Comparison of ENCODE assay signal across 13 cellular contexts in the genomic region with DNA sequence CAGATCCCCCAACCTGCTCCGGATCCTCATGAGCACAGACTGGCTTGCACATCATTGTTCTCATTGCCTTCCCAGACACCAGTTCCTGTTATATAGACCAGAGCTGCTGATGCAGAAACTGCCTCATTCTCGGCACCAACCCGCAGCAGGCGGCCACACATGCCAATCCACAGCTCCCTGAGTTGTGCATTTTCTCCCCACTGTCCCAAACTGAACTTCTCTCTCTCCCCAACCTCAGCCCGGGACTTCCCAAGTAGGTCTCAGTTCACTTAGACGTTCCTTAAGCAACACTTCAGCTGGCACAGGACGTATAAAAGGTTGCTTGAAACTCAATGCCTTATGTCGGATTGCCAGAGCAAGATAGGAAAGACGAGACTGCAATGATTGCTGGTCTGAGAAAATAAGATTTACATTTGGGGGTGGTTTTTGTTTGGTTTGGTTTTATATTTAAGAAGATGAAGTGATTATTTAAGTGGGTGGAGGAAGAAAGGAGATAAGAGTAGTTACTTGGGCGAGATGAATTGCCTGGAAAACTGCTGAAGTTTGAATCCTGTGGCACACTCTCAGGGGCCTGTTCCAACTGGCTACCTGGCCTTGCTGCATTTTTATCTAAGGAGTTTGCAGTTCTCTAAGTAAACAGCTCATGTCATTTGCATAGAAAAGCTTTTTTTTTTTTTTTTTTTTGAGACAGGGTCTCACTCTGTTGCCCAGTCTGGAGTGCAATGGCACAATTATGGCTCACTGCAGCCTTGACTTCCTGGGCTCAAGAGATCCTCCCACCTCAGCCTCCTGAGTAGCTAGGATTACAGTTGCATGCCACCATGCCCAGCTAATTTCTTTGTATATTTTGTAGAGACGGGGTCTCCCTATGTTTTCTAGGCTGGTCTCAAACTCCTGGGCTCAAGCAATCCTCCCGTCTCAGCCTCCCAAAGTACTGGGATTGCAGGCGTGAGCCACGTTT.
DNase-seq lines count a peak whose midpoint lies in the region; ATAC-seq, FAIRE-seq and TF ChIP-seq lines count a peak whose summit lies in the region.
"Had no signal": no experiment of that assay in that cellular context is flagged by ENCODE, and none has a peak within 500 bp of the region (broad histone marks: within the 10 kb centered on the region; RNA-seq: fewer than 3 reads in every experiment).

No MANE protein-coding gene starts in this region.

- H3K14ac ChIP-seq in H1 (ENCODE audit: insufficient read length) = no peak overlapping the region

- H2BK120ac ChIP-seq in H1 (replicated peaks; ENCODE audit: low read depth, low read length) = no peak overlapping the region

- H2AK5ac ChIP-seq in H1 (ENCODE audit: low read depth, low read length) = no peak overlapping the region

- H3K36me3 Mint-ChIP-seq in activated naive CD8-positive, alpha-beta T cell treated with anti-CD3 and anti-CD28 coated beads for 36 hours = no peaks in the 10 kb centered on the region
- no peaks in the 10 kb centered on the region for H3K36me3 Mint-ChIP-seq in activated naive CD8-positive, alpha-beta T cell treated with anti-CD3 and anti-CD28 coated beads, Interleukin-2, amount 50 U/mL, for 24 hours (ENCODE audit: low read depth)

- DNase-seq in activated naive CD8-positive, alpha-beta T cell treated with anti-CD3 and anti-CD28 coated beads for 36 hours = no peak
- no peak for DNase-seq in activated naive CD8-positive, alpha-beta T cell treated with anti-CD3 and anti-CD28 coated beads, Interleukin-2, amount 50 U/mL, for 24 hours
- DNase-seq in H1 (ENCODE audit: low read depth in 1 of 2, low spot score in 2 of 2) (no peak), mucosa of descending colon (no peak), uterus (no peak), SW 1271 (lab: John Stamatoyannopoulos, UW) (no peak), A673 (ENCODE audit: low spot score) (no peak)
- DNase-seq: activated gamma-delta T cell, DMS53, MG63, NCI-H446 treated with DMSO at 0.1 percent for 48 hours, trophoblast cell had no signal

- H3K27ac Mint-ChIP-seq in activated naive CD8-positive, alpha-beta T cell treated with anti-CD3 and anti-CD28 coated beads for 36 hours = no peak overlapping the region
- no peak overlapping the region for H3K27ac Mint-ChIP-seq in activated naive CD8-positive, alpha-beta T cell treated with anti-CD3 and anti-CD28 coated beads, Interleukin-2, amount 50 U/mL, for 24 hours

- CTCF ChIA-PET in H1 (lab: Charles Lee; ENCODE audit: partially characterized antibody) (interaction anchor here (0.9 to 1.7 kb wide), 3 partner anchors 9 to 87 kb away, joined by 3 to 10 read pairs (median 4); no protein-coding TSS in a partner anchor), A673 (lab: Charles Lee) (interaction anchor here (0.6 kb wide), 2 partner anchors 11 to 50 kb away, joined by 4 to 7 read pairs; no protein-coding TSS in a partner anchor)

- H3K9me3 ChIP-seq in H1 (ENCODE audit: insufficient read depth in 2 of 2, low read depth in 1 of 2, low read length in 1 of 2) (no peaks in the 10 kb centered on the region), mucosa of descending colon (no peaks in the 10 kb centered on the region), uterus (no peaks in the 10 kb centered on the region), A673 (ENCODE audit: low read depth, low read length, poor library complexity, severe bottlenecking) (no peaks in the 10 kb centered on the region)
- H3K9me3 ChIP-seq: MG63 had no signal

- H3K79me1 ChIP-seq in H1 (ENCODE audit: low read depth, low read length) = no peaks in the 10 kb centered on the region

- H2BK15ac ChIP-seq in H1 (ENCODE audit: low read length) = no peak overlapping the region

- peaks cover 25% of the 10 kb centered on the region for H3K4me1 Mint-ChIP-seq in activated naive CD8-positive, alpha-beta T cell treated with anti-CD3 and anti-CD28 coated beads for 36 hours
- H3K4me1 Mint-ChIP-seq in activated naive CD8-positive, alpha-beta T cell treated with anti-CD3 and anti-CD28 coated beads, Interleukin-2, amount 50 U/mL, for 24 hours = peaks cover 10% of the 10 kb centered on the region

- WGBS in H1 (ENCODE audit: extremely low coverage in 1 of 2, insufficient coverage in 1 of 2, insufficient read length in 1 of 2, insufficient replicate concordance in 2 of 2, low coverage in 1 of 2, low lambda C conversion rate in 2 of 2, missing lambda C conversion rate in 1 of 2), 2 experiments = 81 to 100% methylated on average over 1 to 13 of the region's 14 CpGs

- no peaks in the 10 kb centered on the region for H3K9me3 Mint-ChIP-seq in activated naive CD8-positive, alpha-beta T cell treated with anti-CD3 and anti-CD28 coated beads for 36 hours
- no peaks in the 10 kb centered on the region for H3K9me3 Mint-ChIP-seq in activated naive CD8-positive, alpha-beta T cell treated with anti-CD3 and anti-CD28 coated beads, Interleukin-2, amount 50 U/mL, for 24 hours

- H3K23ac ChIP-seq in H1 (ENCODE audit: insufficient read length) = no peak overlapping the region

- H3K18ac ChIP-seq in H1 (ENCODE audit: extremely low read depth, low read length) = no peak overlapping the region; the same call in 1 of the 2 replicates

- peak overlapping the region; percentile 5 for H3K4me3 Mint-ChIP-seq in activated naive CD8-positive, alpha-beta T cell treated with anti-CD3 and anti-CD28 coated beads for 36 hours
- no peak overlapping the region for H3K4me3 Mint-ChIP-seq in activated naive CD8-positive, alpha-beta T cell treated with anti-CD3 and anti-CD28 coated beads, Interleukin-2, amount 50 U/mL, for 24 hours

- H4K91ac ChIP-seq in H1 (replicated peaks; ENCODE audit: insufficient read length, low read length) = no peak overlapping the region

- H3K23me2 ChIP-seq in H1 (ENCODE audit: low read depth, low read length) = no peaks in the 10 kb centered on the region

- TF ChIP-seq RAD21 in H1 (IDR thresholded peaks at IDR 0.05 in 1 of 2, conservative IDR thresholded peaks at IDR 0.05 in 1 of 2; ENCODE audit: low read depth in 2 of 2, low read length in 2 of 2) = no peak

- H4K5ac ChIP-seq in H1 (ENCODE audit: insufficient read length, low read depth, low read length) = no peak overlapping the region

- H4K8ac ChIP-seq in H1 (ENCODE audit: extremely low read depth, insufficient read depth, low read length) = no peak overlapping the region

- no peak for ATAC-seq in activated naive CD8-positive, alpha-beta T cell treated with anti-CD3 and anti-CD28 coated beads, Interleukin-2, amount 50 U/mL, for 24 hours
- ATAC-seq in mucosa of descending colon (peak; percentile 11), HG02798 (IDR thresholded peaks at IDR 0.05; ENCODE audit: poor library complexity, unreplicated experiment) (no peak)

- H3K79me2 ChIP-seq in H1 (ENCODE audit: control insufficient read depth in 1 of 2, insufficient read depth in 2 of 2, low read length in 2 of 2) = no peaks in the 10 kb centered on the region

- no peak overlapping the region for H2BK5ac ChIP-seq in H1 (ENCODE audit: low read depth, low read length)

- H4K20me1 ChIP-seq in H1 (replicated peaks in 1 of 2; ENCODE audit: control insufficient read depth in 1 of 2, insufficient read depth in 2 of 2, low read length in 2 of 2) = no peaks in the 10 kb centered on the region

- H3K27me3 Mint-ChIP-seq in activated naive CD8-positive, alpha-beta T cell treated with anti-CD3 and anti-CD28 coated beads for 36 hours = no peaks in the 10 kb centered on the region
- H3K27me3 Mint-ChIP-seq in activated naive CD8-positive, alpha-beta T cell treated with anti-CD3 and anti-CD28 coated beads, Interleukin-2, amount 50 U/mL, for 24 hours = no peaks in the 10 kb centered on the region

- intact Hi-C loops in mucosa of descending colon (cut with DNase I, micrococcal nuclease) (no loop called here), uterus (cut with DNase I; ENCODE audit: low total_unique reads) (no loop called here), A673 (cut with micrococcal nuclease; ENCODE audit: unreplicated experiment) (no loop called here)

- H3K27me3 ChIP-seq in H1 (replicated peaks in 1 of 4; ENCODE audit: control insufficient read depth in 3 of 4, extremely low read depth in 1 of 4, insufficient read depth in 3 of 4, low read length in 3 of 4) (no peaks in the 10 kb centered on the region), uterus (no peaks in the 10 kb centered on the region), A673 (replicated peaks; ENCODE audit: insufficient read depth, low read depth, low read length, poor library complexity) (no peaks in the 10 kb centered on the region)
- H3K27me3 ChIP-seq: MG63 had no signal

- H2AFZ ChIP-seq in H1 (ENCODE audit: low read length) = no peak overlapping the region

- H3K36me3 ChIP-seq in H1 (ENCODE audit: control insufficient read depth in 2 of 4, insufficient read depth in 4 of 4, low read length in 3 of 4) (no peaks in the 10 kb centered on the region), mucosa of descending colon (ENCODE audit: low read depth) (no peaks in the 10 kb centered on the region), uterus (no peaks in the 10 kb centered on the region), A673 (ENCODE audit: insufficient read depth, low read length, poor library complexity, severe bottlenecking) (no peaks in the 10 kb centered on the region)
- H3K36me3 ChIP-seq: MG63 had no signal

- POLR2A ChIA-PET in H1 (lab: Charles Lee; ENCODE audit: partially characterized antibody) = no interaction called here
- POLR2A ChIA-PET in A673 (lab: Charles Lee; ENCODE audit: low non-redundant PET) = no interaction called here

- H3K56ac ChIP-seq in H1 (replicated peaks; ENCODE audit: insufficient read length, low read depth, low read length) = no peak overlapping the region

- H3K4me3 ChIP-seq in H1 (ENCODE audit: extremely low read depth in 1 of 4, insufficient read depth in 2 of 4, low read depth in 3 of 4, low read length in 4 of 4) (no peak overlapping the region), mucosa of descending colon (no peak overlapping the region), uterus (no peak overlapping the region), A673 (ENCODE audit: low read depth, low read length, poor library complexity, severe bottlenecking) (no peak overlapping the region)
- H3K4me3 ChIP-seq: MG63 had no signal

- H3K27ac ChIP-seq in H1 (ENCODE audit: low read depth, low read length) = no peak overlapping the region
- H3K27ac ChIP-seq in uterus = peak overlapping the region; percentile 69 to 73
- no peak overlapping the region for H3K27ac ChIP-seq in A673 (ENCODE audit: low read depth, low read length, poor library complexity, severe bottlenecking)

- no TSS peak for BruUV-seq in A673 (replicated peaks; lab: Mats Ljungman, UMichigan)

- peak overlapping the region; percentile 81; the same call in 1 of the 2 replicates for H2BK12ac ChIP-seq in H1 (ENCODE audit: low read depth, low read length)

- no peak for TF ChIP-seq EP300 in H1 (IDR thresholded peaks at IDR 0.05; ENCODE audit: borderline replicate concordance in 1 of 2, low read depth in 2 of 2, low read length in 2 of 2)

- no peak overlapping the region for H3K9ac ChIP-seq in H1 (replicated peaks in 1 of 4; ENCODE audit: extremely low read depth in 1 of 4, low read depth in 3 of 4, low read length in 3 of 4)

- TF ChIP-seq CTCF in H1 (IDR thresholded peaks at IDR 0.05; ENCODE audit: control extremely low read depth in 1 of 3, insufficient read depth in 1 of 3, low read depth in 1 of 3, low read length in 3 of 3) = no peak
- no peak for TF ChIP-seq CTCF in mucosa of descending colon (IDR thresholded peaks at IDR 0.05)
- no peak for TF ChIP-seq CTCF in uterus (IDR thresholded peaks at IDR 0.05)
- no peak for TF ChIP-seq CTCF in A673 (conservative IDR thresholded peaks at IDR 0.05; ENCODE audit: low read depth, low read length)

- 0 out of 4 replicates have a peak overlapping the region, but pooled peaks of 1 of the 2 experiments have one; percentile 39 for H3K4me2 ChIP-seq in H1 (ENCODE audit: insufficient read depth in 1 of 2, low read depth in 2 of 2, low read length in 2 of 2)

- peaks cover 5 to 28% (median 18%) of the 10 kb centered on the region in 4 experiments for H3K4me1 ChIP-seq in H1 (replicated peaks in 1 of 4; ENCODE audit: control insufficient read depth in 3 of 4, insufficient read depth in 4 of 4, low read length in 3 of 4)
- no peaks in the 10 kb centered on the region for H3K4me1 ChIP-seq in mucosa of descending colon (ENCODE audit: low read depth)
- peaks cover 0 to 9% of the 10 kb centered on the region in 2 donors for H3K4me1 ChIP-seq in uterus
- peaks cover 22% of the 10 kb centered on the region for H3K4me1 ChIP-seq in A673 (ENCODE audit: insufficient read depth, low read length, poor library complexity, severe bottlenecking)

- H2BK20ac ChIP-seq in H1 (ENCODE audit: low read length) = no peak overlapping the region

- H3K4ac ChIP-seq in H1 (replicated peaks; ENCODE audit: insufficient read length, low read depth, low read length) = peak overlapping the region; percentile 10

- FAIRE-seq in H1 (lab: Jason Lieb, UNC) = no peak

- TF ChIP-seq POLR2A in H1 (IDR thresholded peaks at IDR 0.05; ENCODE audit: control extremely low read depth in 1 of 2, low read depth in 2 of 2, low read length in 2 of 2) (no peak), uterus (IDR thresholded peaks at IDR 0.05) (no peak)

Comparison
In these comparisons a context has a peak if more than half of its experiments do, and no peak if none do; other contexts are left out.
1. H3K27ac ChIP-seq: peak in uterus (2 of 2); none in H1 (single experiment) and A673 (single experiment).